25 cellular contexts compared by ENCODE assay signal in genomic region chr7:119984247-119984646, GRCh38.
"Had no signal": no experiment of that assay in that cellular context is flagged by ENCODE, and none has a peak within 500 bp of the region (broad histone marks: within the 10 kb centered on the region; RNA-seq: fewer than 3 reads in every experiment).

No MANE protein-coding gene starts in this region.

- H3K27ac ChIP-seq: colonic mucosa, epithelial cell of prostate, esophagus squamous epithelium, gastrocnemius medialis, heart right ventricle, left lung, lower lobe of right lung had no signal

- H3K9me3 ChIP-seq: colonic mucosa, esophagus squamous epithelium, gastrocnemius medialis, lower lobe of right lung had no signal

- DNase-seq: colonic mucosa; cortex of kidney; effector CD8-positive, alpha-beta T cell; effector memory CD8-positive, alpha-beta T cell; endodermal cell; erythroblast; esophagus squamous epithelium; foreskin fibroblast; foreskin melanocyte; gastrocnemius medialis; glutamatergic neuron; head of caudate nucleus; heart right ventricle; hippocampal formation; left cardiac atrium; lower lobe of right lung; mesenchymal stem cell; naive thymus-derived CD4-positive, alpha-beta T cell had no signal

- H3K36me3 ChIP-seq: colonic mucosa, esophagus squamous epithelium, gastrocnemius medialis, heart right ventricle, left lung, lower lobe of right lung had no signal

- ATAC-seq: effector memory CD8-positive, alpha-beta T cell; esophagus mucosa; gastrocnemius medialis; heart right ventricle; left cardiac atrium; left lung; left ventricle myocardium superior; naive thymus-derived CD4-positive, alpha-beta T cell had no signal

- H3K4me1 ChIP-seq: colonic mucosa, esophagus squamous epithelium, gastrocnemius medialis, heart right ventricle, left lung, lower lobe of right lung had no signal

- FAIRE-seq: endometrium, islet of Langerhans, keratinocyte had no signal

- H3K4me3 ChIP-seq: colonic mucosa, esophagus squamous epithelium, gastrocnemius medialis, heart right ventricle, left lung, lower lobe of right lung had no signal

- H3K27me3 ChIP-seq: colonic mucosa, esophagus squamous epithelium, gastrocnemius medialis, heart right ventricle, left lung had no signal
